Comparison of ENCODE assay signal across 26 cellular contexts in the genomic region with DNA sequence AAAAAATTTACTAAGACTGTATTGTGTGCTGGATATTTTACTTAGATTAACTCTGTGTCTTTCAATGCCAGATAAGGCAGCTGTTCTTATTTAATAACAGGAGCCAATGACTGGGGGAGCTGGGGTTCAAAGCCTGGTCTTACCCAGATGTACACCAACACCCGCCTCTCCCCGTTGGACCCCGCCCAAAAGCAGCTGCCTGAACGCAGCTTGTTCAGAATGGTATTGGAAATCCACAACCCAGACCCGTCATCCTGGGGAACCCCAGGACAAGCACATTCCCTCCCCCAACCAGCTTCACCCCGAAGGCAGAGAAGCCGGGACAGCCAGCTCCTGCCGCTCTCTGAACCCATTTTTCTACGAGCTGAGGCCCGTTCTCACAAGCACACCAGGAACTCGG.
DNase-seq lines count a peak whose midpoint lies in the region; ATAC-seq and TF ChIP-seq lines count a peak whose summit lies in the region.
"Had no signal": no experiment of that assay in that cellular context is flagged by ENCODE, and none has a peak within 500 bp of the region (broad histone marks: within the 10 kb centered on the region; RNA-seq: fewer than 3 reads in every experiment).

No MANE protein-coding gene starts in this region.

- no peak for TF ChIP-seq EP300 in esophagus muscularis mucosa (IDR thresholded peaks at IDR 0.05)

- H3K79me2 ChIP-seq in mammary epithelial cell (ENCODE audit: insufficient read depth, low read length) (no peaks in the 10 kb centered on the region), OCI-LY7 (ENCODE audit: insufficient read depth, low read depth, low read length) (no peaks in the 10 kb centered on the region)
- H3K79me2 ChIP-seq: parathyroid adenoma had no signal

- no peak for TF ChIP-seq POLR2A in esophagus muscularis mucosa (IDR thresholded peaks at IDR 0.05; ENCODE audit: low read depth)

- intact Hi-C loops in mammary epithelial cell (cut with micrococcal nuclease) (no loop called here), OCI-LY7 (cut with micrococcal nuclease; ENCODE audit: unreplicated experiment) (no loop called here), esophagus muscularis mucosa (cut with DNase I) (no loop called here)

- H3K4me3 ChIP-seq in AG10803 (ENCODE audit: low read length) (no peak overlapping the region), mammary epithelial cell (replicated peaks in 1 of 3; ENCODE audit: insufficient read depth in 1 of 3, low read depth in 2 of 3, low read length in 3 of 3) (no peak overlapping the region), skeletal muscle satellite cell (ENCODE audit: low read length) (no peak overlapping the region), OCI-LY7 (ENCODE audit: low read depth, low read length, poor library complexity, severe bottlenecking) (no peak overlapping the region), esophagus muscularis mucosa (no peak overlapping the region)
- H3K4me3 ChIP-seq: cardiac muscle cell, gastrocnemius medialis had no signal

- CTCF ChIA-PET in mammary epithelial cell (lab: Charles Lee; ENCODE audit: low non-redundant PET), result no interaction called here
- CTCF ChIA-PET in OCI-LY7 (lab: Charles Lee; ENCODE audit: unreplicated experiment), result no interaction called here

- H3K4me1 ChIP-seq in mammary epithelial cell (ENCODE audit: insufficient read depth, low read length) (peaks cover 30% of the 10 kb centered on the region), foreskin keratinocyte (peaks cover 18% of the 10 kb centered on the region), skeletal muscle satellite cell (ENCODE audit: control insufficient read depth, insufficient read depth, low read length) (peaks cover 20% of the 10 kb centered on the region), OCI-LY7 (ENCODE audit: insufficient read depth, low read length, poor library complexity, severe bottlenecking) (no peaks in the 10 kb centered on the region), esophagus muscularis mucosa (peaks cover 0 to 3% (median 2%) of the 10 kb centered on the region in 4 donors)
- H3K4me1 ChIP-seq: gastrocnemius medialis, parathyroid adenoma had no signal

- WGBS in mammary epithelial cell (ENCODE audit: low coverage, missing lambda C conversion rate), result 10% methylated on average over 10 of the region's 11 CpGs
- 60% methylated on average over 11 of the region's 11 CpGs for WGBS in esophagus muscularis mucosa

- no peaks in the 10 kb centered on the region for H4K20me1 ChIP-seq in mammary epithelial cell (ENCODE audit: insufficient read depth, low read length)
- no peaks in the 10 kb centered on the region for H4K20me1 ChIP-seq in OCI-LY7 (ENCODE audit: insufficient read depth, low read length)

- in situ Hi-C loops in mammary epithelial cell (cut with MboI; ENCODE audit: low sequenced_read_pairs in 2 of 2), result loop anchor here (25.0 kb wide), 2 partner anchors 316 to 491 kb away; no protein-coding TSS in a partner anchor

- H3K4me2 ChIP-seq in mammary epithelial cell (ENCODE audit: insufficient read depth, low read depth, low read length), result peak overlapping the region; percentile 23
- H3K4me2 ChIP-seq in skeletal muscle satellite cell (ENCODE audit: low read length), result no peak overlapping the region
- H3K4me2 ChIP-seq in OCI-LY7 (ENCODE audit: low read length), result no peak overlapping the region

- dilution Hi-C loops in mammary epithelial cell (cut with HindIII; ENCODE audit: low sequenced_read_pairs), result loop anchor here (25.0 kb wide), 1 partner anchor 316 kb away; no protein-coding TSS in a partner anchor

- H2AFZ ChIP-seq in mammary epithelial cell (ENCODE audit: low read depth, low read length) (peak overlapping the region; percentile 82), OCI-LY7 (ENCODE audit: low read length) (no peak overlapping the region)
- H2AFZ ChIP-seq: parathyroid adenoma had no signal

- H3K27ac ChIP-seq in mammary epithelial cell (ENCODE audit: insufficient read depth, low read depth, low read length), result peak overlapping the region; percentile 44
- peak overlapping the region; percentile 89 for H3K27ac ChIP-seq in foreskin keratinocyte
- H3K27ac ChIP-seq in OCI-LY7 (ENCODE audit: low read depth, low read length, poor library complexity, severe bottlenecking), result no peak overlapping the region
- H3K27ac ChIP-seq in esophagus muscularis mucosa (replicated peaks in 1 of 4), result no peak overlapping the region
- H3K27ac ChIP-seq: cardiac muscle cell, gastrocnemius medialis, parathyroid adenoma had no signal

- H3K27me3 ChIP-seq in mammary epithelial cell (ENCODE audit: insufficient read depth, low read length) (no peaks in the 10 kb centered on the region), foreskin keratinocyte (no peaks in the 10 kb centered on the region), skeletal muscle satellite cell (ENCODE audit: control insufficient read depth, insufficient read depth, low read length) (peaks cover 20% of the 10 kb centered on the region), esophagus muscularis mucosa (peaks cover 0 to 34% (median 0%) of the 10 kb centered on the region in 4 donors)
- H3K27me3 ChIP-seq: cardiac muscle cell had no signal

- H3K9me2 ChIP-seq in OCI-LY7 (ENCODE audit: insufficient read depth, low read length), result no peaks in the 10 kb centered on the region

- DNase-seq in AG10803 (ENCODE audit: low read depth) (peak; percentile 75), mammary epithelial cell (no peak), foreskin keratinocyte (peak in 1 of 2 donors; percentile 62), OCI-LY7 (ENCODE audit: low spot score) (no peak), esophagus muscularis mucosa (ENCODE audit: extremely low spot score) (no peak), NCI-H524 (lab: John Stamatoyannopoulos, UW) (no peak)
- DNase-seq in stimulated activated CD8-positive, alpha-beta memory T cell treated with anti-CD3 and anti-CD28 coated beads, Interleukin-4, amount 100 ng/mL, for 48 hours, result no peak
- DNase-seq: activated CD4-positive, alpha-beta T cell treated with anti-CD3 and anti-CD28 coated beads for 48 hours; activated effector memory CD4-positive, alpha-beta T cell treated with Interleukin-2 at 50 U/mL for 16 hours; activated naive CD8-positive, alpha-beta T cell treated with anti-CD3 and anti-CD28 coated beads for 36 hours; anterior cingulate cortex; CD8-positive, alpha-beta memory T cell; DMS 273 treated with DMSO at 0.1 percent for 48 hours; gastrocnemius medialis; NCI-H1092; NCI-H187 treated with DMSO at 0.1 percent for 48 hours; NCI-H2171; RPMI8226; stimulated activated CD4-positive, alpha-beta T cell treated with anti-CD3 and anti-CD28 coated beads, Interleukin-4, amount 100 ng/mL, for 4 hours; T1000; trophoblast cell had no signal

- POLR2A ChIA-PET in OCI-LY7 (lab: Charles Lee), result no interaction called here

- no TSS peak for BruUV-seq in mammary epithelial cell (replicated peaks; lab: Mats Ljungman, UMichigan)
- BruUV-seq in OCI-LY7 (replicated peaks; lab: Mats Ljungman, UMichigan), result no TSS peak

- no peak for TF ChIP-seq CTCF in AG10803 (conservative IDR thresholded peaks at IDR 0.05; ENCODE audit: low read length)
- no peak for TF ChIP-seq CTCF in mammary epithelial cell (conservative IDR thresholded peaks at IDR 0.05 in 1 of 2, IDR thresholded peaks at IDR 0.05 in 1 of 2; ENCODE audit: extremely low read depth in 1 of 2, insufficient read depth in 1 of 2, low read depth in 1 of 2, low read length in 2 of 2)
- TF ChIP-seq CTCF in foreskin keratinocyte (conservative IDR thresholded peaks at IDR 0.05), result no peak
- TF ChIP-seq CTCF in OCI-LY7 (conservative IDR thresholded peaks at IDR 0.05; ENCODE audit: low read length), result no peak
- TF ChIP-seq CTCF in esophagus muscularis mucosa (IDR thresholded peaks at IDR 0.05), result no peak

- H3K9ac ChIP-seq in mammary epithelial cell (ENCODE audit: insufficient read depth, low read length), result peak overlapping the region; percentile 27
- peak overlapping the region; percentile 36 for H3K9ac ChIP-seq in skeletal muscle satellite cell (ENCODE audit: low read depth, low read length)
- H3K9ac ChIP-seq: parathyroid adenoma had no signal

- H3K9me3 ChIP-seq in mammary epithelial cell (replicated peaks; ENCODE audit: insufficient read depth, low read length) (no peaks in the 10 kb centered on the region), skeletal muscle satellite cell (replicated peaks; ENCODE audit: low read length) (no peaks in the 10 kb centered on the region), OCI-LY7 (ENCODE audit: low read length) (no peaks in the 10 kb centered on the region), esophagus muscularis mucosa (no peaks in the 10 kb centered on the region)
- H3K9me3 ChIP-seq: gastrocnemius medialis had no signal

- H3K36me3 ChIP-seq in mammary epithelial cell (ENCODE audit: insufficient read depth, low read length), result no peaks in the 10 kb centered on the region
- no peaks in the 10 kb centered on the region for H3K36me3 ChIP-seq in skeletal muscle satellite cell (ENCODE audit: insufficient read depth, low read length)
- H3K36me3 ChIP-seq in OCI-LY7 (ENCODE audit: insufficient read depth, low read length), result no peaks in the 10 kb centered on the region
- no peaks in the 10 kb centered on the region for H3K36me3 ChIP-seq in esophagus muscularis mucosa
- H3K36me3 ChIP-seq: cardiac muscle cell, gastrocnemius medialis had no signal

- ATAC-seq in foreskin keratinocyte, result peak; percentile 78
- ATAC-seq: right cardiac atrium; stimulated activated effector memory CD8-positive, alpha-beta T cell treated with anti-CD3 and anti-CD28 coated beads, Interleukin-12 subunit alpha, Interleukin-12 subunit beta, amount 100 ng/mL, for 72 hours had no signal

Comparison
In these comparisons a context has a peak if more than half of its experiments do, and no peak if none do; other contexts are left out.
1. H3K27ac ChIP-seq: peak in mammary epithelial cell (single experiment) and foreskin keratinocyte (single experiment); none in OCI-LY7 (single experiment) and esophagus muscularis mucosa (0 of 4).